9 cellular contexts compared by ENCODE assay signal in the genomic region with DNA sequence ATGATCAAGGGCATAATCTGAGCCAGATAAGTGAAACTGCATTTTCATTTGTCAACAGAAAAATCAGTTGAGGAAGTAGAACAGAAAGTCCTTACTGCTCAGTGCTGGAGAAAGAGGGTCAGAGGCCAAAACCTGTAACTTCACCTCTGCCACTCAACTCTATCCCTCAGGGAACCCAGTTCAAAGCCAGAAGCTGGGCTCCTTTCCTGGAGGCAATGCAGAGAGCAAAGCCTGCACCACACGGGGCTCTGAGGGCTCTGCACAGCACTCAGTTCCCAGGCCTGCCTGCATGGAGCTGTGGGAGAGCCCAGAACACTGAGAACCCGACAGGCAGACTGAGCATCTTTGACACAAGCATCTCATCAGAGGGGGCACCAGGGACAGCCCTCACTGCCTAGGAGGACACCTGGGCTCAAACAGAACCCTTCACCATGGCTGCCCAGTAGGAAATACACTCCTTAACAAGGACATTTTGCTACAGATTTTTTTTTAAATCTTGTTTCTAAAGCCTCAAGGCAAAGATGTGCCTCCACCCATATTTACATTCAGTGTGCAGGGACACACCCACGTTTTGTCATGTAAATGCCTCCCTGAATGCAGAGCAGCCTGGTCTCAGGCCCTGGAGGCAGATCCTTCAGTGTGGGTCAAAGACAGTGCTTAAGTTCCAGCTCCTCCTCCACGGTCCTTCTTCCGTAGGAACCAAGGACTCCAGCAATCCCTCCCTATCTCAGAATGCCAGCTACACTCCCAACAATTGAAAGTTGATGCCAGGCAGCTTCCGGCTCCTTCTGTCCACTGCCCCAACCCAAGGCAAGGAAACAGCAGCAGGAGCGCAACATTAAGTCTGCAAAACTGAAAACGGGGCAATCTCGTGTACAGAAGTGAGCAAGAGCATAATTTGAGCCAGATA. TPM values are rescaled to one million over a fixed set of nuclear protein-coding genes. Genes with fewer than 3 reads are reported as not detected.
DNase-seq lines count a peak whose midpoint lies in the region; ATAC-seq and TF ChIP-seq lines count a peak whose summit lies in the region.
"Had no signal": no experiment of that assay in that cellular context is flagged by ENCODE, and none has a peak within 500 bp of the region (broad histone marks: within the 10 kb centered on the region; RNA-seq: fewer than 3 reads in every experiment).

No MANE protein-coding gene starts in this region.

- ATAC-seq in esophagus mucosa = peak; percentile 45

- TF ChIP-seq POLR2A in suprapubic skin (IDR thresholded peaks at IDR 0.05) = no peak

- CTCF ChIA-PET in SK-N-SH (lab: Yijun Ruan, JAX) = interaction anchor here (0.6 to 3.4 kb wide), 5 partner anchors 10 to 549 kb away, joined by 3 to 24 read pairs (median 7); no protein-coding TSS in a partner anchor

- H3K4me3 ChIP-seq in Karpas-422 (ENCODE audit: low read length) = no peak overlapping the region
- H3K4me3 ChIP-seq in suprapubic skin = peak overlapping the region; percentile 8
- no peak overlapping the region for H3K4me3 ChIP-seq in SK-N-SH (ENCODE audit: low read depth in 2 of 2, low read length in 1 of 2)
- H3K4me3 ChIP-seq: ovary had no signal

- peak overlapping the region; percentile 61 for H3K4me2 ChIP-seq in Karpas-422 (ENCODE audit: low read depth, low read length, poor library complexity, severe bottlenecking)
- no peak overlapping the region for H3K4me2 ChIP-seq in SK-N-SH

- TF ChIP-seq CTCF in suprapubic skin (IDR thresholded peaks at IDR 0.05) (no peak), SK-N-SH (IDR thresholded peaks at IDR 0.05) (no peak)

- POLR2A ChIA-PET in SK-N-SH (lab: Yijun Ruan, JAX) = no interaction called here

- peak; percentile 50 for DNase-seq in activated CD8-positive, alpha-beta memory T cell treated with anti-CD3 and anti-CD28 coated beads, Interleukin-2, amount 50 U/mL, for 48 hours
- no peak for DNase-seq in activated CD8-positive, alpha-beta memory T cell treated with anti-CD3 and anti-CD28 coated beads, Interleukin-2, amount 50 U/mL, for 4 hours
- DNase-seq in Karpas-422 (no peak), suprapubic skin (ENCODE audit: low spot score in 2 of 2) (no peak), SK-N-SH (no peak), UCSD-AML1 (lab: John Stamatoyannopoulos, UW; ENCODE audit: unreplicated experiment) (no peak)
- no peak for DNase-seq in activated CD4-positive, CD25-positive, alpha-beta regulatory T cell treated with anti-CD3 and anti-CD28 coated beads, Interleukin-2, amount 50 U/mL, for 72 hours
- DNase-seq: ovary had no signal

- TF ChIP-seq EP300 in suprapubic skin (IDR thresholded peaks at IDR 0.05) = no peak
- no peak for TF ChIP-seq EP300 in SK-N-SH (IDR thresholded peaks at IDR 0.05; ENCODE audit: borderline replicate concordance in 1 of 2, low read depth in 1 of 2, low read length in 1 of 2)

- H3K79me2 ChIP-seq in Karpas-422 (ENCODE audit: low read length) (peaks cover 20% of the 10 kb centered on the region), SK-N-SH (ENCODE audit: insufficient read depth) (no peaks in the 10 kb centered on the region)

- 58% methylated on average over 9 of the region's 9 CpGs for WGBS in suprapubic skin
- 85% methylated on average over 8 of the region's 9 CpGs for WGBS in SK-N-SH (ENCODE audit: low lambda C conversion rate)

- peaks cover 6% of the 10 kb centered on the region; the same call in 1 of the 2 replicates for H3K36me3 ChIP-seq in Karpas-422 (ENCODE audit: insufficient read depth, low read length)
- H3K36me3 ChIP-seq in suprapubic skin = peaks cover 18% of the 10 kb centered on the region
- H3K36me3 ChIP-seq in SK-N-SH (replicated peaks in 1 of 2; ENCODE audit: control insufficient read depth in 1 of 2, insufficient read depth in 2 of 2, low read length in 1 of 2) = peaks cover 0 to 22% of the 10 kb centered on the region in 2 experiments
- H3K36me3 ChIP-seq: ovary had no signal

- TF ChIP-seq RAD21 in SK-N-SH (IDR thresholded peaks at IDR 0.05; ENCODE audit: low read length) = no peak

- no peaks in the 10 kb centered on the region for H3F3A ChIP-seq in SK-N-SH (replicated peaks; ENCODE audit: insufficient read depth)

- H4K20me1 ChIP-seq in Karpas-422 (ENCODE audit: insufficient read depth, low read depth, low read length) (no peaks in the 10 kb centered on the region), SK-N-SH (ENCODE audit: insufficient read depth) (no peaks in the 10 kb centered on the region)

- peak overlapping the region; percentile 40 for H3K27ac ChIP-seq in Karpas-422 (ENCODE audit: low read length)
- H3K27ac ChIP-seq in suprapubic skin = peak overlapping the region; percentile 30
- no peak overlapping the region for H3K27ac ChIP-seq in SK-N-SH (ENCODE audit: low read depth in 2 of 2, low read length in 1 of 2)
- H3K27ac ChIP-seq: ovary had no signal

- no peaks in the 10 kb centered on the region for H3K9me3 ChIP-seq in Karpas-422 (ENCODE audit: low read length)
- H3K9me3 ChIP-seq in suprapubic skin = no peaks in the 10 kb centered on the region
- no peaks in the 10 kb centered on the region for H3K9me3 ChIP-seq in SK-N-SH
- H3K9me3 ChIP-seq: ovary had no signal

- peaks cover 35% of the 10 kb centered on the region for H3K4me1 ChIP-seq in Karpas-422 (ENCODE audit: low read length)
- H3K4me1 ChIP-seq in suprapubic skin = peaks cover 17% of the 10 kb centered on the region
- H3K4me1 ChIP-seq in SK-N-SH (ENCODE audit: control insufficient read depth in 1 of 2, insufficient read depth in 2 of 2, low read depth in 1 of 2, low read length in 1 of 2) = no peaks in the 10 kb centered on the region; a peak in 1 of 4 replicates

- H3K9ac ChIP-seq in Karpas-422 (ENCODE audit: low read length) (peak overlapping the region; percentile 34; the same call in 1 of the 2 replicates), SK-N-SH (no peak overlapping the region)

- H3K9me2 ChIP-seq in Karpas-422 (replicated peaks; ENCODE audit: insufficient read depth, low read length) (no peaks in the 10 kb centered on the region), SK-N-SH (no peaks in the 10 kb centered on the region)

- H3K27me3 ChIP-seq in Karpas-422 (ENCODE audit: low read length) (no peaks in the 10 kb centered on the region), suprapubic skin (no peaks in the 10 kb centered on the region), SK-N-SH (ENCODE audit: insufficient read depth) (no peaks in the 10 kb centered on the region)
- H3K27me3 ChIP-seq: ovary had no signal

- no peak overlapping the region for H2AFZ ChIP-seq in Karpas-422 (ENCODE audit: low read length)
- H2AFZ ChIP-seq in SK-N-SH (ENCODE audit: low read depth) = no peak overlapping the region

TF ChIP-seq in SK-N-SH, 30 proteins besides CTCF, POLR2A, EP300 and RAD21 (continues in another document):
- TF ChIP-seq JUND (IDR thresholded peaks at IDR 0.05) (no peak), NFIC (IDR thresholded peaks at IDR 0.05; ENCODE audit: borderline replicate concordance) (no peak), SIN3A (IDR thresholded peaks at IDR 0.05; ENCODE audit: borderline replicate concordance, low read depth, low read length) (no peak), FOXM1 (IDR thresholded peaks at IDR 0.05; ENCODE audit: low read depth) (no peak), ELF1 (IDR thresholded peaks at IDR 0.05) (no peak), GABPA (IDR thresholded peaks at IDR 0.05; ENCODE audit: low read depth) (no peak), CHD2 (IDR thresholded peaks at IDR 0.05; ENCODE audit: low read length, partially characterized antibody) (no peak), FOSL2 (IDR thresholded peaks at IDR 0.05; ENCODE audit: borderline replicate concordance, low read depth) (no peak), MEF2A (IDR thresholded peaks at IDR 0.05; ENCODE audit: borderline replicate concordance, low read depth) (no peak), RXRA (IDR thresholded peaks at IDR 0.05; ENCODE audit: borderline replicate concordance, low read depth) (no peak), NRF1 (IDR thresholded peaks at IDR 0.05; ENCODE audit: low read depth, low read length) (no peak), RFX5 (IDR thresholded peaks at IDR 0.05; ENCODE audit: low read length) (no peak), EZH2phosphoT487 (IDR thresholded peaks at IDR 0.05; ENCODE audit: borderline replicate concordance, low read depth) (no peak)
- TF ChIP-seq, protein P1, sequence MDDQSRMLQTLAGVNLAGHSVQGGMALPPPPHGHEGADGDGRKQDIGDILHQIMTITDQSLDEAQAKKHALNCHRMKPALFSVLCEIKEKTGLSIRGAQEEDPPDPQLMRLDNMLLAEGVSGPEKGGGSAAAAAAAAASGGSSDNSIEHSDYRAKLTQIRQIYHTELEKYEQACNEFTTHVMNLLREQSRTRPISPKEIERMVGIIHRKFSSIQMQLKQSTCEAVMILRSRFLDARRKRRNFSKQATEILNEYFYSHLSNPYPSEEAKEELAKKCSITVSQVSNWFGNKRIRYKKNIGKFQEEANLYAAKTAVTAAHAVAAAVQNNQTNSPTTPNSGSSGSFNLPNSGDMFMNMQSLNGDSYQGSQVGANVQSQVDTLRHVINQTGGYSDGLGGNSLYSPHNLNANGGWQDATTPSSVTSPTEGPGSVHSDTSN (IDR thresholded peaks at IDR 0.05) = no peak
- TF ChIP-seq, protein P2, sequence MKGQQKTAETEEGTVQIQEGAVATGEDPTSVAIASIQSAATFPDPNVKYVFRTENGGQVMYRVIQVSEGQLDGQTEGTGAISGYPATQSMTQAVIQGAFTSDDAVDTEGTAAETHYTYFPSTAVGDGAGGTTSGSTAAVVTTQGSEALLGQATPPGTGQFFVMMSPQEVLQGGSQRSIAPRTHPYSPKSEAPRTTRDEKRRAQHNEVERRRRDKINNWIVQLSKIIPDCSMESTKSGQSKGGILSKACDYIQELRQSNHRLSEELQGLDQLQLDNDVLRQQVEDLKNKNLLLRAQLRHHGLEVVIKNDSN (IDR thresholded peaks at IDR 0.05; ENCODE audit: borderline replicate concordance, low read depth) = no peak
- TF ChIP-seq, protein P3, sequence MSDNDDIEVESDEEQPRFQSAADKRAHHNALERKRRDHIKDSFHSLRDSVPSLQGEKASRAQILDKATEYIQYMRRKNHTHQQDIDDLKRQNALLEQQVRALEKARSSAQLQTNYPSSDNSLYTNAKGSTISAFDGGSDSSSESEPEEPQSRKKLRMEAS (IDR thresholded peaks at IDR 0.05; ENCODE audit: low read depth) = no peak

RNA-seq across cellular contexts. Expression of a gene that starts 6.6 kb away (rescaled TPM):
- 147 and 246 TPM in 2 replicates for total RNA-seq in Karpas-422 (2014; rRNA removed; shearing (Covaris generic); ENCODE audit: low replicate concordance)
- total RNA-seq in esophagus mucosa (23.6 TPM), suprapubic skin (10 to 100 TPM; 36.3 to 62.5 (median 53.9) TPM)
- 58.4 and 59.2 TPM in 2 replicates for polyA plus RNA-seq in SK-N-SH (2012; rRNA removed)
- 54.7 and 56.7 TPM in 2 replicates for polyA plus RNA-seq in SK-N-SH (2012; cell fraction: cytosol; rRNA removed)
- polyA plus RNA-seq in SK-N-SH (2012; cell fraction: nucleus; rRNA removed) = 43.6 and 50.8 TPM in 2 replicates

RNA-seq across cellular contexts. Expression of a gene that starts 49.4 kb away (rescaled TPM):
- 18.5 and 19.5 TPM in 2 replicates for total RNA-seq in Karpas-422 (2014; rRNA removed; shearing (Covaris generic); ENCODE audit: low replicate concordance)
- 10.8 TPM for total RNA-seq in esophagus mucosa
- 10 to 100 TPM in 3 of 4 donors, 1 to 10 TPM in 1; 7.8 to 21.3 (median 11.2) TPM for total RNA-seq in suprapubic skin
- polyA plus RNA-seq in SK-N-SH (2012; rRNA removed) = 7.5 and 9.7 TPM in 2 replicates
- polyA plus RNA-seq in SK-N-SH (2012; cell fraction: cytosol; rRNA removed) = 8.4 and 11.3 TPM in 2 replicates
- polyA plus RNA-seq in SK-N-SH (2012; cell fraction: nucleus; rRNA removed) = 17.1 and 27.9 TPM in 2 replicates

Comparison
In these comparisons a context has a peak if more than half of its experiments do, and no peak if none do; other contexts are left out.
1. H3K27ac ChIP-seq: peak in Karpas-422 (single experiment) and suprapubic skin (single experiment); none in SK-N-SH (0 of 2).